In the genomic region with DNA sequence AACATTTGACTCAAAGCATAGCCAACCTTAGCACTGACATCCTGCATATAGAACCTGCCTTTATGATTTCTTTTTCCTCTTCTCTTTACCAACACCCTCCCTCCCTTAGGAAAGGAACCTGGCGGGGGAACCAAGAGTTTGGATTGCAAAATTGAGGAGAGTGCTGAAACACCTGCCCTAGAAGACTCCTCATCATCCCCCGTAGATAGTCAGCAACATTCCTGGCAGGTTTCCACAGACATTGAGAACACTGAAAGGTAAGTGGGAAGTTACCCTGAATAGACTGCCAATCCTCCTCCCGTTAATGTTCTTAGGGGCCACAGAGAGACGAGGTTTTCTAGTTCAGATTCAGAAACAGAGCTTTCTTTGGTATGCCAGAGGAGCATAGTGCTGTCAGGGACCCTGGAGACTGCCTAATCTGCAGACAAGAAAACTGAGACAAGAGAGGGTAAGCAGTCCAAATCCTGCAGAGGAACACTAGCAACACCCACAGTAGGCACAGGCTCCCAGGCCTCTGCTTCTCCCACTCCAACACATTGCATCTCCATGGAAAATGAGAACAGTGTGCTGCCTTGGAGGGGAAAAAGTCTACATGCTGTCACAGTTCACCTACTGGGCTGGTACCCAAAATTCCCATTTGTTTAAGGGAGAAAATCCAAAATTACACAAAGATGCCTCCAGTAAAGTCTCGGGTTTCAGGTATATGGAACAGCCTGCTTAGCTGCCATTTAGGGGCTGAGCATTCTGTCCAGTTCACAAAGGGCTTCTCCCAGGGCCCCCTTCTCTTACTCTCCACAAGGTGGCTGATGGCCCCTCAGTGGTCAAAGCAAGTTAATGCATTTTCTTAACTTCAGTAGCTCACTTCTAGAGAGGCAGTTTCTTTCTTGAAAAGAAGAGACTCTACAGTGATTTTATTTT, we compare ENCODE assay signal across 10 cellular contexts.
DNase-seq lines count a peak whose midpoint lies in the region; ATAC-seq and TF ChIP-seq lines count a peak whose summit lies in the region.
"Had no signal": no experiment of that assay in that cellular context is flagged by ENCODE, and none has a peak within 500 bp of the region (broad histone marks: within the 10 kb centered on the region; RNA-seq: fewer than 3 reads in every experiment).

No MANE protein-coding gene starts in this region.

- no peak overlapping the region for H3K27ac ChIP-seq in PC-9
- H3K27ac ChIP-seq: neutrophil had no signal

- CTCF ChIA-PET in PC-9 (lab: Charles Lee) = no interaction called here

- H3K36me3 ChIP-seq in H7 (replicated peaks; ENCODE audit: control insufficient read depth, insufficient read depth, low read length) (no peaks in the 10 kb centered on the region), PC-9 (ENCODE audit: low read depth) (no peaks in the 10 kb centered on the region)
- H3K36me3 ChIP-seq: neutrophil had no signal

- no peaks in the 10 kb centered on the region for H4K20me1 ChIP-seq in PC-9 (ENCODE audit: insufficient read depth)

- POLR2A ChIA-PET in PC-9 (lab: Charles Lee; ENCODE audit: unreplicated experiment) = no interaction called here

- H3K4me1 ChIP-seq in PC-9 (replicated peaks; ENCODE audit: insufficient read depth) = no peaks in the 10 kb centered on the region

- no peaks in the 10 kb centered on the region for H3K9me3 ChIP-seq in PC-9 (ENCODE audit: insufficient read depth, low read depth)
- H3K9me3 ChIP-seq: neutrophil had no signal

- H3K79me2 ChIP-seq in PC-9 (ENCODE audit: low read depth) = no peaks in the 10 kb centered on the region

- DNase-seq in H7 (peak; percentile 26), PC-9 (no peak), fibroblast of villous mesenchyme (ENCODE audit: low read depth) (no peak), putamen (ENCODE audit: low spot score) (peak; percentile 83), NCI-H1930 (lab: John Stamatoyannopoulos, UW) (no peak)
- DNase-seq: activated CD4-positive, alpha-beta T cell treated with anti-CD3 and anti-CD28 coated beads for 48 hours; effector CD8-positive, alpha-beta T cell had no signal

- H3K4me2 ChIP-seq in PC-9 = no peak overlapping the region

- no peak for ATAC-seq in GM21528 (IDR thresholded peaks at IDR 0.05; ENCODE audit: low FRiP score, unreplicated experiment)
- ATAC-seq in GM21515 (IDR thresholded peaks at IDR 0.05; ENCODE audit: unreplicated experiment) = no peak

- H3K4me3 ChIP-seq in H7 (ENCODE audit: insufficient read depth, low read depth, low read length) (no peak overlapping the region), PC-9 (no peak overlapping the region), fibroblast of villous mesenchyme (ENCODE audit: low read depth, low read length) (no peak overlapping the region)

- intact Hi-C loops in PC-9 (cut with micrococcal nuclease; ENCODE audit: unreplicated experiment) = no loop called here

- no peaks in the 10 kb centered on the region for H3K27me3 ChIP-seq in H7 (ENCODE audit: control insufficient read depth, insufficient read depth, low read length)
- no peaks in the 10 kb centered on the region; the same call in 1 of the 2 replicates for H3K27me3 ChIP-seq in PC-9 (ENCODE audit: insufficient read depth, low read depth)
- H3K27me3 ChIP-seq: neutrophil had no signal

- no TSS peak for BruUV-seq in PC-9 (replicated peaks; lab: Mats Ljungman, UMichigan)

- TF ChIP-seq CTCF in PC-9 (conservative IDR thresholded peaks at IDR 0.05) (0 out of 2 replicates have a peak, but pooled peaks have one; percentile 20), fibroblast of villous mesenchyme (IDR thresholded peaks at IDR 0.05; ENCODE audit: insufficient read depth, low read depth, low read length) (peak; percentile 33)

- H3K9me2 ChIP-seq in PC-9 (ENCODE audit: insufficient read depth) = no peaks in the 10 kb centered on the region

- H3F3A ChIP-seq in PC-9 (ENCODE audit: insufficient read depth, low read depth) = no peaks in the 10 kb centered on the region

- H2AFZ ChIP-seq in PC-9 = 0 out of 2 replicates have a peak overlapping the region, but pooled peaks have one; percentile 55

Comparison
In these comparisons a context has a peak if more than half of its experiments do, and no peak if none do; other contexts are left out.
1. DNase-seq: peak in H7 (single experiment) and putamen (single experiment); none in PC-9 (0 of 2), fibroblast of villous mesenchyme (single experiment) and NCI-H1930 (0 of 2).